In genomic region chr5:172496671-172497371, GRCh38 we compare ENCODE assay signal across 15 cellular contexts. TPM values are rescaled to one million over a fixed set of nuclear protein-coding genes. Genes with fewer than 3 reads are reported as not detected.
A peak's percentile ranks its signal among the peaks of the same experiment; 100 is the strongest.
DNase-seq lines count a peak whose midpoint lies in the region; ATAC-seq, FAIRE-seq and TF ChIP-seq lines count a peak whose summit lies in the region.
"Had no signal": no experiment of that assay in that cellular context is flagged by ENCODE, and none has a peak within 500 bp of the region (broad histone marks: within the 10 kb centered on the region; RNA-seq: fewer than 3 reads in every experiment).

No MANE protein-coding gene starts in this region.

- H3K4me3 ChIP-seq in NB4 (ENCODE audit: low read depth, low read length) (no peak overlapping the region), dorsolateral prefrontal cortex (no peak overlapping the region)
- H3K4me3 ChIP-seq: breast epithelium, GM12878, tibial nerve had no signal

- intact Hi-C loops in dorsolateral prefrontal cortex (cut with DNase I): no loop called here

- DNase-seq in A172 (ENCODE audit: low spot score) (peak; percentile 14), NB4 (ENCODE audit: low read depth) (peak; percentile 25), dorsolateral prefrontal cortex (peak in 7 of 10 donors; percentile 21 to 79 (median 45)), lung microvascular endothelial cell (ENCODE audit: low read depth in 2 of 2) (peak; percentile 21 to 85), HTR-8/SVneo (ENCODE audit: insufficient read length, low spot score) (no peak), T-helper 9 cell (no peak), SHP77 treated with DMSO at 0.1 percent for 48 hours (lab: John Stamatoyannopoulos, UW) (no peak)
- DNase-seq: ACHN, kidney glomerular epithelial cell, NCI-H524 had no signal

- TF ChIP-seq CTCF in NB4 (IDR thresholded peaks at IDR 0.05; ENCODE audit: low read depth, low read length) (no peak), dorsolateral prefrontal cortex (IDR thresholded peaks at IDR 0.05 in 54 of 56, conservative IDR thresholded peaks at IDR 0.05 in 2 of 56; ENCODE audit: low read depth in 1 of 56, partially characterized antibody in 56 of 56) (no peak)

- H3K27me3 ChIP-seq in dorsolateral prefrontal cortex: no peaks in the 10 kb centered on the region
- H3K27me3 ChIP-seq: breast epithelium, tibial nerve had no signal

- no peak for ATAC-seq in HG03039 (IDR thresholded peaks at IDR 0.05; ENCODE audit: unreplicated experiment)
- ATAC-seq: GM12878 had no signal

- no peak for FAIRE-seq in HTR-8/SVneo (lab: Jason Lieb, UNC)
- FAIRE-seq: GM12878 had no signal

- TF ChIP-seq POLR2A in NB4 (IDR thresholded peaks at IDR 0.05; ENCODE audit: extremely low read depth, insufficient read length): no peak

- peak overlapping the region in 5 of 59 donors; percentile 11 to 66 (median 23) for H3K27ac ChIP-seq in dorsolateral prefrontal cortex
- H3K27ac ChIP-seq: VCaP had no signal

RNA-seq across cellular contexts. Expression of gene SH3PXD2B, which starts 42.5 kb away (rescaled TPM):
- 13.1 and 15.0 TPM in 2 replicates for total RNA-seq in A172 (2014; rRNA removed; shearing (Covaris generic))
- total RNA-seq in dorsolateral prefrontal cortex: 10 to 100 TPM in 119 of 120 experiments, 1 to 10 TPM in 1; 9.2 to 63.2 (median 19.7) TPM
- 13.5 and 15.3 TPM in 2 replicates for total RNA-seq in lung microvascular endothelial cell

Comparison
In these comparisons a context has a peak if more than half of its experiments do, and no peak if none do; other contexts are left out.
1. DNase-seq: peak in A172 (single experiment), NB4 (single experiment), dorsolateral prefrontal cortex (7 of 10) and lung microvascular endothelial cell (2 of 2); none in HTR-8/SVneo (single experiment), T-helper 9 cell (single experiment) and SHP77 treated with DMSO at 0.1 percent for 48 hours (single experiment).